8 cellular contexts compared by ENCODE assay signal in the genomic region with DNA sequence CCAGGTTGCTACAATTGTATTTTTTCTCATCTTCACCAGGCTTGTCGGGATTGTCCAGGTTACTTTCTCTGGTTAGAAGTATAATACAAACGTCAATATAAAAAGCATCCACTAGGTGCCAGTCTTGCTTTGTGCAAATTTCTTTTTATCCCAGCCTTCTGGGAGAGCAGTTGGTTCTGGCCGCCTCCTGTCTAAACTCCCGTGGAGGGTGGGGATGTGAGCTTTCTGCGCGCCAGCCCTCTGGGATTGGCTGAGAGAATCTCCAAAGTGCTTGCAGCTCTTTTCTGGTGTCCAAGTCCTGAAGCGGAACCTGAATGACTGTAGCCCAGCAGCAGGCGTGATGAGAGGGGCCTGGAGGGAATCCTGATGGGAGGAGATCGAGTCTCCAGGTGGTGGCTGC. TPM values are rescaled to one million over a fixed set of nuclear protein-coding genes. Genes with fewer than 3 reads are reported as not detected.
DNase-seq lines count a peak whose midpoint lies in the region; ATAC-seq and TF ChIP-seq lines count a peak whose summit lies in the region.

No MANE protein-coding gene starts in this region.

- H3K27ac Mint-ChIP-seq in T-helper 17 cell: no peak overlapping the region

- H3K4me3 ChIP-seq in AG10803 (ENCODE audit: low read length) (no peak overlapping the region), choroid plexus epithelial cell (ENCODE audit: low read depth, low read length) (no peak overlapping the region)

- peak; percentile 74 for DNase-seq in AG10803 (ENCODE audit: low read depth)
- DNase-seq in GM13977 (ENCODE audit: low spot score): peak; percentile 73
- peak; percentile 43 to 62 for DNase-seq in NCI-H1930 (lab: John Stamatoyannopoulos, UW)
- peak in 1 of 3 donors; percentile 20 for DNase-seq in T-helper 17 cell
- DNase-seq in choroid plexus epithelial cell (ENCODE audit: low read depth): peak; percentile 93
- DNase-seq in left lobe of liver (ENCODE audit: low spot score): no peak
- peak in 5 of 6 experiments; percentile 21 to 71 (median 37) for DNase-seq in stimulated activated naive CD4-positive, alpha-beta T cell (lab: John Stamatoyannopoulos, UW)

- no peaks in the 10 kb centered on the region for H3K36me3 Mint-ChIP-seq in T-helper 17 cell (ENCODE audit: low read depth)

- peaks cover 9% of the 10 kb centered on the region for H3K4me1 Mint-ChIP-seq in T-helper 17 cell

- H3K4me3 Mint-ChIP-seq in T-helper 17 cell: no peak overlapping the region

- TF ChIP-seq CTCF in AG10803 (conservative IDR thresholded peaks at IDR 0.05; ENCODE audit: low read length) (peak; percentile 68), GM13977 (IDR thresholded peaks at IDR 0.05; ENCODE audit: extremely low read depth, insufficient read depth, missing control alignments) (peak; percentile 58), choroid plexus epithelial cell (conservative IDR thresholded peaks at IDR 0.05; ENCODE audit: low read depth, low read length) (peak; percentile 71)

- H3K9me3 ChIP-seq in T-helper 17 cell (ENCODE audit: control insufficient read depth, low read length, poor library complexity, severe bottlenecking): no peaks in the 10 kb centered on the region

- H3K27me3 Mint-ChIP-seq in T-helper 17 cell: no peaks in the 10 kb centered on the region

- ATAC-seq in T-helper 17 cell (peak; percentile 73), left lobe of liver (peak; percentile 91), GM21360 (IDR thresholded peaks at IDR 0.05; ENCODE audit: unreplicated experiment) (no peak)

- in situ Hi-C loops in GM13977 (cut with MboI; ENCODE audit: low pct_unique_long_range_greater_than_20kb, low sequenced_read_pairs, unreplicated experiment): loop anchor here (25.0 kb wide), 1 partner anchor 879 kb away; no protein-coding TSS in a partner anchor

RNA-seq across cellular contexts. Expression of gene TOGARAM2, which starts 22.4 kb away (rescaled TPM):
- total RNA-seq in T-helper 17 cell (1 to 10 TPM; 4.2 to 5.2 TPM), left lobe of liver (0.78 TPM)
